Comparison of ENCODE assay signal across 20 cellular contexts in the genomic region with DNA sequence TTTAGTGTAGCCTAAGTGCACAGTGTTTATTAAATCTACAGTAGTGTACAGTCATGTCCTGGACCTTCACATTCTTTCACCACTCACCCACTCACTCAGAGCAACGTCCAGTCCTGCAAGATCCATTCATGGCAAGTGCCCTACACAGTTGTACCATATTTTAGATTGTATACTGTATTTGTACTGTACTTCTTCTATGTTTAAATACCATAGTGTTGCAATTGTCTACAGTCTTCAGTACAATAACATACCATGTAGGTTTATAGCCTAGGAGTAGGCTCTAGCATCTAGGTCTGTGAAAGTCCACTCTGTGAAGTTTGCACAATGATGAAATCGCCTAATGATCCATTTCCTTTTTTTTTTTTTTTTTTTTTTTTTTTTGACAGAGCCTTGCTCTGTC. TPM values are rescaled to one million over a fixed set of nuclear protein-coding genes. Genes with fewer than 3 reads are reported as not detected.
DNase-seq lines count a peak whose midpoint lies in the region; ATAC-seq, FAIRE-seq and TF ChIP-seq lines count a peak whose summit lies in the region.
"Had no signal": no experiment of that assay in that cellular context is flagged by ENCODE, and none has a peak within 500 bp of the region (broad histone marks: within the 10 kb centered on the region; RNA-seq: fewer than 3 reads in every experiment).

No MANE protein-coding gene starts in this region.

- ATAC-seq in RWPE2 (ENCODE audit: low read depth) (peak; percentile 49), GM21717 (IDR thresholded peaks at IDR 0.05; ENCODE audit: unreplicated experiment) (no peak), HG03280 (IDR thresholded peaks at IDR 0.05; ENCODE audit: unreplicated experiment) (no peak)
- ATAC-seq: activated naive CD4-positive, alpha-beta T cell treated with anti-CD3 and anti-CD28 coated beads, Interleukin-2, amount 50 U/mL, for 72 hours; activated T-cell treated with anti-CD3 and anti-CD28 coated beads, Interleukin-2, amount 50 U/mL, for 72 hours; SK-N-SH treated with all-trans-retinoic acid at 6 μM for 48 hours had no signal

- no peak for FAIRE-seq in small intestine (lab: Jason Lieb, UNC)
- FAIRE-seq: keratinocyte had no signal

- 58 to 88% (median 66%) methylated on average over 2 of the region's 2 CpGs for WGBS in small intestine, 3 donors

- H3K4me3 ChIP-seq in HL-60 (replicated peaks; ENCODE audit: insufficient read depth, low read length) (no peak overlapping the region), RWPE2 (ENCODE audit: severe bottlenecking) (no peak overlapping the region), fibroblast of pulmonary artery (replicated peaks; ENCODE audit: low read depth, low read length) (no peak overlapping the region), small intestine (ENCODE audit: low read depth in 1 of 2, low read length in 2 of 2) (no peak overlapping the region)
- H3K4me3 ChIP-seq: esophagus muscularis mucosa, PC-9, tibial artery had no signal

- intact Hi-C loops in head of caudate nucleus (cut with DNase I): no loop called here

- H3K36me3 ChIP-seq in RWPE2 (ENCODE audit: low read depth) (no peaks in the 10 kb centered on the region), small intestine (ENCODE audit: control insufficient read depth in 2 of 2, insufficient read depth in 2 of 2, low read length in 2 of 2) (peaks cover 0 to 3% of the 10 kb centered on the region in 2 donors)
- H3K36me3 ChIP-seq: esophagus muscularis mucosa, tibial artery had no signal

- H3K4me1 ChIP-seq in RWPE2 (ENCODE audit: insufficient read depth, poor library complexity, severe bottlenecking) (peaks cover 5% of the 10 kb centered on the region), small intestine (ENCODE audit: control insufficient read depth in 2 of 2, insufficient read depth in 1 of 2, low read depth in 1 of 2, low read length in 1 of 2) (peaks cover 0 to 3% of the 10 kb centered on the region in 2 donors)

- H3K27ac ChIP-seq in HL-60 (replicated peaks): 0 out of 2 replicates have a peak overlapping the region, but pooled peaks have one; percentile 18
- no peak overlapping the region for H3K27ac ChIP-seq in RWPE2 (ENCODE audit: poor library complexity, severe bottlenecking)
- no peak overlapping the region for H3K27ac ChIP-seq in small intestine (ENCODE audit: low read depth in 1 of 2, low read length in 1 of 2)
- H3K27ac ChIP-seq: esophagus muscularis mucosa, PC-9, tibial artery had no signal

- no peaks in the 10 kb centered on the region for H3K27me3 ChIP-seq in HL-60 (ENCODE audit: insufficient read depth, poor library complexity, severe bottlenecking)
- H3K27me3 ChIP-seq in RWPE2 (ENCODE audit: insufficient read depth, poor library complexity, severe bottlenecking): no peaks in the 10 kb centered on the region
- no peaks in the 10 kb centered on the region for H3K27me3 ChIP-seq in small intestine (ENCODE audit: control insufficient read depth in 2 of 2, insufficient read depth in 2 of 2, low read length in 2 of 2)
- H3K27me3 ChIP-seq: esophagus muscularis mucosa, tibial artery had no signal

- H3K9me3 ChIP-seq in RWPE2 (ENCODE audit: severe bottlenecking): no peaks in the 10 kb centered on the region
- no peaks in the 10 kb centered on the region for H3K9me3 ChIP-seq in small intestine (ENCODE audit: control insufficient read depth, low read depth)
- H3K9me3 ChIP-seq: esophagus muscularis mucosa, tibial artery had no signal

- no peak for TF ChIP-seq CTCF in HL-60 (IDR thresholded peaks at IDR 0.05; ENCODE audit: insufficient read depth, low read length)
- no peak for TF ChIP-seq CTCF in RWPE2 (IDR thresholded peaks at IDR 0.05; ENCODE audit: poor library complexity, severe bottlenecking)
- TF ChIP-seq CTCF in fibroblast of pulmonary artery (IDR thresholded peaks at IDR 0.05; ENCODE audit: low read length, missing control alignments): no peak

- DNase-seq in HL-60 (ENCODE audit: low read depth in 1 of 2, low spot score in 1 of 2) (peak; percentile 42 to 52), RWPE2 (ENCODE audit: low spot score) (no peak), fibroblast of pulmonary artery (ENCODE audit: low read depth) (peak; percentile 14), small intestine (peak; percentile 29), NCI-H128 (lab: John Stamatoyannopoulos, UW; ENCODE audit: unreplicated experiment) (no peak), head of caudate nucleus (no peak)
- DNase-seq: activated CD4-positive, alpha-beta T cell treated with anti-CD3 and anti-CD28 coated beads, Interleukin-2, amount 50 U/mL, for 4 hours; activated T-cell treated with anti-CD3 and anti-CD28 coated beads, Interleukin-2, amount 50 U/mL, for 72 hours; NCI-H2029; NCI-H524; stimulated activated CD4-positive, alpha-beta T cell treated with anti-CD3 and anti-CD28 coated beads, Interleukin-15, amount 100 ng/mL, for 24 hours; stimulated activated naive CD4-positive, alpha-beta T cell; tibial artery had no signal

RNA-seq across cellular contexts. Expression of a gene that starts 12.0 kb away (rescaled TPM):
- polyA plus RNA-seq in small intestine: 100 to 1,000 TPM in 2 of 3 donors, 10 to 100 TPM in 1; 18.3 to 175 (median 154) TPM

Comparison
In these comparisons a context has a peak if more than half of its experiments do, and no peak if none do; other contexts are left out.
1. DNase-seq: peak in HL-60 (2 of 2), fibroblast of pulmonary artery (single experiment) and small intestine (single experiment); none in RWPE2 (single experiment), NCI-H128 (single experiment) and head of caudate nucleus (0 of 42).